19 cellular contexts compared by ENCODE assay signal in the genomic region with DNA sequence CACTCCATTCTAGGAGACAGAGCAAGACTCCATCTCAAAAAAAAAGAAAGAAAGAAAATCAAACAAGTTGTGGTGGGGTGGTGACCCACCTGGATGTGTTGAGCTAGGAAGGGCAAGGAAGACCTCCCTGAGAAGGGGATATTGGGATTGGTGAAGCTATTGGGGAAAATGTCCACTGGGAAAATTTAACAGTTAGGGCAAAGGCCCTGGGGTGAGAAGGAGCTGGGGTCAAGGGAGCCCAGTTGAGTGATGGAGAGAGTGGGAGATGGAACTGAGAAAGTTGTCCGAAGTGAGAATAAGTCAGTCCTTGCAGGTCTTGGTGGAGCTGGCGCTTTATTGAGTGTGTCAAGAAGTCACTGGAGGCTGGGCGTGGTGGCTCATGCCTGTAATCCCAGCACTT.
"Had no signal": no experiment of that assay in that cellular context is flagged by ENCODE, and none has a peak within 500 bp of the region (broad histone marks: within the 10 kb centered on the region; RNA-seq: fewer than 3 reads in every experiment).

No MANE protein-coding gene starts in this region.

- H3K4me3 ChIP-seq: cardiac muscle cell, esophagus squamous epithelium, hepatocyte, spleen had no signal

- FAIRE-seq: TTC549 had no signal

- DNase-seq: activated CD4-positive, alpha-beta memory T cell treated with anti-CD3 and anti-CD28 coated beads, Interleukin-2, amount 10 ng/mL, durations not matched to agents 7 days and 5 days; activated CD4-positive, alpha-beta T cell treated with anti-CD3 and anti-CD28 coated beads for 48 hours; activated CD4-positive, CD25-positive, alpha-beta regulatory T cell; activated effector memory CD4-positive, alpha-beta T cell treated with anti-CD3 and anti-CD28 coated beads, Interleukin-2, amount 50 U/mL, for 16 hours; activated T-cell treated with anti-CD3 and anti-CD28 coated beads, Interleukin-2, amount 50 U/mL, for 1 hour; dermis blood vessel endothelial cell; effector memory CD4-positive, alpha-beta T cell; esophagus squamous epithelium; mesenchymal stem cell; naive thymus-derived CD4-positive, alpha-beta T cell; retina; spleen; stimulated activated CD4-positive, alpha-beta T cell treated with anti-CD3 and anti-CD28 coated beads, Interleukin-4, amount 100 ng/mL, for 4 hours; stimulated activated naive CD4-positive, alpha-beta T cell had no signal

- ATAC-seq: naive thymus-derived CD4-positive, alpha-beta T cell had no signal

- H3K36me3 Mint-ChIP-seq: activated naive CD4-positive, alpha-beta T cell treated with anti-CD3 and anti-CD28 coated beads, Interleukin-2, amount 50 U/mL, for 24 hours had no signal

- H3K27ac ChIP-seq: esophagus squamous epithelium, hepatocyte had no signal

- H3K27me3 ChIP-seq: cardiac muscle cell, esophagus squamous epithelium, hepatocyte, spleen had no signal

- H3K9me3 Mint-ChIP-seq: activated CD4-positive, alpha-beta memory T cell treated with anti-CD3 and anti-CD28 coated beads, Interleukin-2, amount 10 ng/mL, durations not matched to agents 7 days and 5 days; activated naive CD4-positive, alpha-beta T cell treated with anti-CD3 and anti-CD28 coated beads, Interleukin-2, amount 50 U/mL, for 24 hours; T-helper 2 cell treated with Interferon-gamma antibody and Interleukin-4, amounts not matched to agents 5 μg/mL and 100 μg/mL, for 36 hours had no signal

- H3K27ac Mint-ChIP-seq: activated CD4-positive, alpha-beta memory T cell treated with anti-CD3 and anti-CD28 coated beads, Interleukin-2, amount 10 ng/mL, durations not matched to agents 7 days and 5 days; activated naive CD4-positive, alpha-beta T cell treated with anti-CD3 and anti-CD28 coated beads, Interleukin-2, amount 50 U/mL, for 24 hours; T-helper 2 cell treated with Interferon-gamma antibody and Interleukin-4, amounts not matched to agents 5 μg/mL and 100 μg/mL, for 36 hours had no signal

- H3K9me3 ChIP-seq: esophagus squamous epithelium, spleen had no signal

- H3K4me3 Mint-ChIP-seq: activated CD4-positive, alpha-beta memory T cell treated with anti-CD3 and anti-CD28 coated beads, Interleukin-2, amount 10 ng/mL, durations not matched to agents 7 days and 5 days; activated naive CD4-positive, alpha-beta T cell treated with anti-CD3 and anti-CD28 coated beads, Interleukin-2, amount 50 U/mL, for 24 hours; naive thymus-derived CD4-positive, alpha-beta T cell; T-helper 2 cell treated with Interferon-gamma antibody and Interleukin-4, amounts not matched to agents 5 μg/mL and 100 μg/mL, for 36 hours had no signal

- H3K27me3 Mint-ChIP-seq: activated CD4-positive, alpha-beta memory T cell treated with anti-CD3 and anti-CD28 coated beads, Interleukin-2, amount 10 ng/mL, durations not matched to agents 7 days and 5 days; activated naive CD4-positive, alpha-beta T cell treated with anti-CD3 and anti-CD28 coated beads, Interleukin-2, amount 50 U/mL, for 24 hours; naive thymus-derived CD4-positive, alpha-beta T cell had no signal
